In the genomic region with DNA sequence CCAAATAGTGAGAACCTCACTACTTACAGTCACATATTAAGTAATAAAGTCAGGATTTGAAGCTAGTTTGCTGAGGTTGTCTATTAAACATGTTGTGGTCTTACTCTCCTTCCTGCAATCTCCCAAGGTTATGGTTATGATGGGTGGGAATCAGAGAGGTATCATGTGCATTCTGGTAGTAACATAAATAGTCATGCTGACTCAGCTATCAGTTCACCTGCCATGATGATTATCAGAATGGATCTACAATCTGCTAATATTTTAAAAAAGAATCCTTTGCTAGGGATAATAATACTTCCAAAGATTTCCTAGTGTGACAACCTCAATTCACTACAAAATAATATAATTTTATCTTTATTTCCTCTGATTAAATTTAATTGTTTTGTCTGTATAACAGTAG, we compare ENCODE assay signal across 11 cellular contexts.
"Had no signal": no experiment of that assay in that cellular context is flagged by ENCODE, and none has a peak within 500 bp of the region (broad histone marks: within the 10 kb centered on the region; RNA-seq: fewer than 3 reads in every experiment).

No MANE protein-coding gene starts in this region.

- H3K9ac ChIP-seq: GM23248 had no signal

- H3K27ac Mint-ChIP-seq: GM23338, H9, HFFc6 had no signal

- H3K4me1 ChIP-seq: HAP-1 had no signal

- H2AFZ ChIP-seq: GM23248, GM23338 had no signal

- H3K27ac ChIP-seq: GM23248 had no signal

- H3K36me3 ChIP-seq: HAP-1 had no signal

- H3K4me3 ChIP-seq: GM23248, GM23338, HAP-1 had no signal

- H3K9me3 ChIP-seq: HAP-1 had no signal

- H3K4me1 Mint-ChIP-seq: GM23338, H9 had no signal

- DNase-seq: GM23248, GOT3, H7, H9, HCEC 1CT, HFFc6 had no signal

- H3K4me2 ChIP-seq: GM23338 had no signal

- FAIRE-seq: H1, H54 had no signal

- ATAC-seq: GM23338, HCT116 had no signal

- H3K4me3 Mint-ChIP-seq: GM23338, H9, HFFc6 had no signal
